Comparison of ENCODE assay signal across 7 cellular contexts in genomic region chr19:8361921-8362793, GRCh38.
DNase-seq lines count a peak whose midpoint lies in the region; ATAC-seq lines count a peak whose summit lies in the region.

No MANE protein-coding gene starts in this region.

- H3K27ac ChIP-seq in skin epidermis: peak overlapping the region in 19 of 21 experiments; percentile 36 to 87 (median 72)

- no peak overlapping the region for H3K4me3 ChIP-seq in skin epidermis

- ATAC-seq in GM19395 (IDR thresholded peaks at IDR 0.05; ENCODE audit: unreplicated experiment) (no peak), HG02870 (IDR thresholded peaks at IDR 0.05; ENCODE audit: unreplicated experiment) (no peak)

- DNase-seq in GM04504 (ENCODE audit: low read depth) (peak; percentile 97), NCI-H2196 treated with DMSO at 0.1 percent for 48 hours (lab: John Stamatoyannopoulos, UW; ENCODE audit: unreplicated experiment) (peak; percentile 95), astrocyte of the hippocampus (ENCODE audit: low read depth, low spot score) (peak; percentile 99), hypothalamus (lab: John Stamatoyannopoulos, UW) (peak in 48 of 51 donors; percentile 5 to 85 (median 66))
